ENCODE assay signal across 18 cellular contexts in the genomic region with DNA sequence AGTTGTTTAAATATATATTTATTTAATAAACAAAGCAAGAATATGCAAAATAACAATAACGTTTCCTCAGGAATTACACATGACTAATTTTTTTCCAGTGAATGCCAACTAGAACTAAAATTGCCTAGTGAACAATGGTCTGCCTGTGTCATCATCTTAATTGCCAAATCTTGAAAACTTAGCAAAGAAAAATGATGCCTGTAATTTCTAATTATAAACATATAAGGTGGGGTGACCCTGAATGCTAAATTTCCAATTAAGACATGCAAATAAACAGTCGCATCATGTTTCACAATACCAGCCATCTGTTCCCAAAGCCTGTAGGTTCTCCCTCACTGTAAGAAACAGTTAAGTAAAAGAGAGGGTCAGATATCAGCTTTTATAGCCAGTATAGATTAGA.
"Had no signal": no experiment of that assay in that cellular context is flagged by ENCODE, and none has a peak within 500 bp of the region (broad histone marks: within the 10 kb centered on the region; RNA-seq: fewer than 3 reads in every experiment).

No MANE protein-coding gene starts in this region.

- DNase-seq: activated B cell treated with CpG ODN at 0.5 μM for 24 hours; activated CD4-positive, alpha-beta T cell treated with anti-CD3 and anti-CD28 coated beads for 48 hours; activated CD8-positive, alpha-beta memory T cell treated with anti-CD3 and anti-CD28 coated beads, Interleukin-2, amount 50 U/mL, for 48 hours; activated CD8-positive, alpha-beta T cell treated with anti-CD3 and anti-CD28 coated beads, Interleukin-2, amount 10 ng/mL, durations not matched to agents 7 days and 5 days; activated gamma-delta T cell treated with Interleukin-2 at 50 U/mL for 16 hours; activated T-cell treated with anti-CD3 and anti-CD28 coated beads, Interleukin-2, amount 50 U/mL, for 72 hours; amygdala; central memory CD4-positive, alpha-beta T cell; colonic mucosa; esophagus squamous epithelium; heart right ventricle; left lung; naive B cell; ovary; stimulated activated CD4-positive, alpha-beta T cell treated with anti-CD3 and anti-CD28 coated beads, Interleukin-12 subunit alpha, Interleukin-12 subunit beta, amount 100 ng/mL, for 4 hours; thyroid gland had no signal

- ATAC-seq: activated CD8-positive, alpha-beta T cell treated with anti-CD3 and anti-CD28 coated beads, Interleukin-2, amount 10 ng/mL, durations not matched to agents 7 days and 5 days; activated T-cell treated with anti-CD3 and anti-CD28 coated beads, Interleukin-2, amount 50 U/mL, for 72 hours; gastroesophageal sphincter; heart right ventricle; left lung; stimulated activated memory B cell treated with anti-CD40 and anti-IgM and Interleukin-4, amounts not matched to agents 10 μg/mL and 1 μg/mL and 100 μg/mL, for 72 hours had no signal
